ENCODE assay signal across 8 cellular contexts in genomic region chr2:8525582-8526402, GRCh38.
A peak's percentile ranks its signal among the peaks of the same experiment; 100 is the strongest.
DNase-seq lines count a peak whose midpoint lies in the region; ATAC-seq and TF ChIP-seq lines count a peak whose summit lies in the region.

No MANE protein-coding gene starts in this region.

- H3K36me3 ChIP-seq in OCI-LY3 (replicated peaks; ENCODE audit: low read depth, low read length) (no peaks in the 10 kb centered on the region), endodermal cell (ENCODE audit: control insufficient read depth, insufficient read depth, low read length) (no peaks in the 10 kb centered on the region), mucosa of rectum (ENCODE audit: control insufficient read depth in 2 of 2, insufficient read depth in 2 of 2, low read length in 2 of 2) (no peaks in the 10 kb centered on the region)

- H3K4me1 Mint-ChIP-seq in endodermal cell, result peaks cover 23% of the 10 kb centered on the region

- TF ChIP-seq CTCF in OCI-LY3 (IDR thresholded peaks at IDR 0.05; ENCODE audit: low read depth, low read length), result peak; percentile 47; the same call in 1 of the 2 replicates
- peak; percentile 68 for TF ChIP-seq CTCF in endodermal cell (conservative IDR thresholded peaks at IDR 0.05)

- H2AFZ ChIP-seq in OCI-LY3 (ENCODE audit: low read depth, low read length), result no peak overlapping the region

- H3K27me3 Mint-ChIP-seq in endodermal cell (ENCODE audit: insufficient read depth), result no peaks in the 10 kb centered on the region

- no peaks in the 10 kb centered on the region for H3K36me3 Mint-ChIP-seq in endodermal cell (ENCODE audit: low read depth)

- peak overlapping the region; percentile 30 for H3K4me3 ChIP-seq in OCI-LY3 (ENCODE audit: low read length)
- H3K4me3 ChIP-seq in endodermal cell (ENCODE audit: low read length), result no peak overlapping the region
- peak overlapping the region; percentile 4 to 13 for H3K4me3 ChIP-seq in mucosa of rectum (ENCODE audit: low read length in 2 of 2)

- H3K4me1 ChIP-seq in OCI-LY3 (ENCODE audit: low read length) (peaks cover 81% of the 10 kb centered on the region), endodermal cell (ENCODE audit: control insufficient read depth, insufficient read depth, low read length) (peaks cover 5% of the 10 kb centered on the region), mucosa of rectum (ENCODE audit: control insufficient read depth in 2 of 2, insufficient read depth in 2 of 2, low read length in 2 of 2) (peaks cover 23 to 33% of the 10 kb centered on the region in 2 donors)

- H3K27me3 ChIP-seq in OCI-LY3 (ENCODE audit: low read depth, low read length) (no peaks in the 10 kb centered on the region), endodermal cell (ENCODE audit: control insufficient read depth, insufficient read depth, low read length, poor library complexity, severe bottlenecking) (no peaks in the 10 kb centered on the region), mucosa of rectum (ENCODE audit: control insufficient read depth in 2 of 2, insufficient read depth in 2 of 2, low read length in 2 of 2) (no peaks in the 10 kb centered on the region)

- no peak overlapping the region for H3K4me3 Mint-ChIP-seq in endodermal cell

- no peaks in the 10 kb centered on the region for H3K9me3 ChIP-seq in OCI-LY3 (ENCODE audit: insufficient read depth, low read length)
- no peaks in the 10 kb centered on the region for H3K9me3 ChIP-seq in endodermal cell (ENCODE audit: control insufficient read depth, low read length)
- no peaks in the 10 kb centered on the region for H3K9me3 ChIP-seq in mucosa of rectum (ENCODE audit: control insufficient read depth in 2 of 2, low read length in 2 of 2)

- no peaks in the 10 kb centered on the region for H3K9me3 Mint-ChIP-seq in endodermal cell

- no peak overlapping the region for H3K27ac Mint-ChIP-seq in endodermal cell

- no peaks in the 10 kb centered on the region for H4K20me1 ChIP-seq in OCI-LY3 (ENCODE audit: insufficient read depth, low read length)

- no peaks in the 10 kb centered on the region for H3K79me2 ChIP-seq in OCI-LY3 (ENCODE audit: low read length)

- peak overlapping the region; percentile 64 for H3K4me2 ChIP-seq in OCI-LY3 (ENCODE audit: low read length)

- ATAC-seq in GM21515 (IDR thresholded peaks at IDR 0.05; ENCODE audit: unreplicated experiment), result peak; percentile 65

- H3K27ac ChIP-seq in OCI-LY3 (ENCODE audit: low read length), result peak overlapping the region; percentile 90
- peak overlapping the region; percentile 1 for H3K27ac ChIP-seq in endodermal cell (ENCODE audit: low read depth, low read length)
- H3K27ac ChIP-seq in mucosa of rectum (ENCODE audit: low read depth in 2 of 2, low read length in 2 of 2), result peak overlapping the region; percentile 79 to 83

- peak overlapping the region; percentile 67 for H3K9ac ChIP-seq in OCI-LY3 (ENCODE audit: low read length)
- H3K9ac ChIP-seq in endodermal cell (ENCODE audit: extremely low read depth, low read length, poor library complexity, severe bottlenecking), result no peak overlapping the region
- peak overlapping the region; percentile 34 to 58 for H3K9ac ChIP-seq in mucosa of rectum (ENCODE audit: low read depth in 1 of 2, low read length in 2 of 2)

- DNase-seq in ELR (ENCODE audit: low read depth), result peak; percentile 7
- DNase-seq in HT-29 (ENCODE audit: low spot score), result peak; percentile 91
- DNase-seq in endodermal cell, result peak; percentile 79
- DNase-seq in effector CD8-positive, alpha-beta T cell (lab: John Stamatoyannopoulos, UW), result no peak
- no peak for DNase-seq in HPDE6-E6E7 (ENCODE audit: extremely low spot score)

- 75 to 80% methylated on average over 6 to 14 of the region's 14 CpGs for WGBS in endodermal cell (ENCODE audit: insufficient coverage in 1 of 2, insufficient read length in 1 of 2), 2 experiments

Comparison
In these comparisons a context has a peak if more than half of its experiments do, and no peak if none do; other contexts are left out.
1. DNase-seq: peak in ELR (single experiment), HT-29 (single experiment) and endodermal cell (single experiment); none in effector CD8-positive, alpha-beta T cell (single experiment) and HPDE6-E6E7 (single experiment).
2. H3K27ac ChIP-seq: peak in every context shown above with its lines; median percentile 90 in OCI-LY3; 81 in mucosa of rectum; 1 in endodermal cell.